ENCODE assay signal across 11 cellular contexts in genomic region chr16:2768403-2769089, GRCh38. TPM values are rescaled to one million over a fixed set of nuclear protein-coding genes. Genes with fewer than 3 reads are reported as not detected.
DNase-seq lines count a peak whose midpoint lies in the region; ATAC-seq and TF ChIP-seq lines count a peak whose summit lies in the region.
"Had no signal": no experiment of that assay in that cellular context is flagged by ENCODE, and none has a peak within 500 bp of the region (broad histone marks: within the 10 kb centered on the region; RNA-seq: fewer than 3 reads in every experiment).

No MANE protein-coding gene starts in this region.

- H3K4me3 Mint-ChIP-seq in natural killer cell (peak overlapping the region; percentile 42), glutamatergic neuron (ENCODE audit: unreplicated experiment) (no peak overlapping the region)
- H3K4me3 Mint-ChIP-seq in natural killer cell treated with Interleukin-12 subunit alpha and Interleukin-12 subunit beta and Interleukin-15 and Interleukin-18, amount 100 ng/mL, for 72 hours, result no peak overlapping the region

- H3K27ac Mint-ChIP-seq in natural killer cell, result peak overlapping the region; percentile 73 to 84
- no peak overlapping the region for H3K27ac Mint-ChIP-seq in natural killer cell treated with Interleukin-12 subunit alpha and Interleukin-12 subunit beta and Interleukin-15 and Interleukin-18, amount 100 ng/mL, for 72 hours
- H3K27ac Mint-ChIP-seq in glutamatergic neuron (ENCODE audit: unreplicated experiment), result no peak overlapping the region

- peak overlapping the region; percentile 56 for H3K27ac ChIP-seq in vagina

- H3K9me3 Mint-ChIP-seq in natural killer cell, result no peaks in the 10 kb centered on the region
- no peaks in the 10 kb centered on the region for H3K9me3 Mint-ChIP-seq in natural killer cell treated with Interleukin-12 subunit alpha and Interleukin-12 subunit beta and Interleukin-15 and Interleukin-18, amount 100 ng/mL, for 72 hours
- peaks cover 26% of the 10 kb centered on the region for H3K9me3 Mint-ChIP-seq in glutamatergic neuron (ENCODE audit: unreplicated experiment)

- no peaks in the 10 kb centered on the region for H3K27me3 Mint-ChIP-seq in natural killer cell (ENCODE audit: low read depth in 2 of 2)
- no peaks in the 10 kb centered on the region for H3K27me3 Mint-ChIP-seq in natural killer cell treated with Interleukin-12 subunit alpha and Interleukin-12 subunit beta and Interleukin-15 and Interleukin-18, amount 100 ng/mL, for 72 hours
- peaks cover 37% of the 10 kb centered on the region for H3K27me3 Mint-ChIP-seq in glutamatergic neuron (ENCODE audit: unreplicated experiment)

- no peak overlapping the region for H3K4me3 ChIP-seq in vagina

- peaks cover 7 to 85% of the 10 kb centered on the region in 2 donors for H3K36me3 ChIP-seq in vagina

- ATAC-seq in natural killer cell (no peak), HG02610 (IDR thresholded peaks at IDR 0.05; ENCODE audit: unreplicated experiment) (no peak)
- ATAC-seq in natural killer cell treated with Interleukin-12 subunit alpha and Interleukin-12 subunit beta and Interleukin-15 and Interleukin-18, amount 100 ng/mL, for 72 hours, result no peak

- no peak for TF ChIP-seq POLR2A in vagina (IDR thresholded peaks at IDR 0.05)

- H3K9me3 ChIP-seq in vagina, result no peaks in the 10 kb centered on the region

- no peaks in the 10 kb centered on the region for H3K27me3 ChIP-seq in vagina

- DNase-seq in natural killer cell (no peak), glutamatergic neuron (peak; percentile 51), vagina (ENCODE audit: extremely low spot score in 2 of 2) (no peak), NOMO-1 treated with DMSO at 0.1 percent for 48 hours (lab: John Stamatoyannopoulos, UW; ENCODE audit: unreplicated experiment) (no peak)
- DNase-seq in natural killer cell treated with Interleukin-12 subunit alpha and Interleukin-12 subunit beta and Interleukin-15 and Interleukin-18, amount 100 ng/mL, for 72 hours (ENCODE audit: low spot score), result no peak
- DNase-seq: activated CD4-positive, alpha-beta T cell treated with anti-CD3 and anti-CD28 coated beads, Interleukin-2, amount 50 U/mL, for 1 hour; effector memory CD4-positive, alpha-beta T cell had no signal

- intact Hi-C loops in natural killer cell (cut with micrococcal nuclease), result no loop called here
- intact Hi-C loops in vagina (cut with DNase I), result no loop called here

- H3K4me1 Mint-ChIP-seq in natural killer cell, result peaks cover 25 to 36% of the 10 kb centered on the region in 2 donors
- H3K4me1 Mint-ChIP-seq in natural killer cell treated with Interleukin-12 subunit alpha and Interleukin-12 subunit beta and Interleukin-15 and Interleukin-18, amount 100 ng/mL, for 72 hours (ENCODE audit: low read depth in 2 of 2), result peaks cover 30 to 52% of the 10 kb centered on the region in 2 donors
- peaks cover 5% of the 10 kb centered on the region for H3K4me1 Mint-ChIP-seq in glutamatergic neuron (ENCODE audit: low read depth, unreplicated experiment)

- peaks cover 54% of the 10 kb centered on the region for H3K4me1 ChIP-seq in vagina

- no peak for TF ChIP-seq CTCF in natural killer cell (IDR thresholded peaks at IDR 0.05)
- TF ChIP-seq CTCF in glutamatergic neuron (IDR thresholded peaks at IDR 0.05; ENCODE audit: partially characterized antibody, unreplicated experiment), result no peak
- no peak for TF ChIP-seq CTCF in vagina (IDR thresholded peaks at IDR 0.05)

- H3K36me3 Mint-ChIP-seq in natural killer cell (peaks cover 13% of the 10 kb centered on the region), glutamatergic neuron (ENCODE audit: unreplicated experiment) (peaks cover 32% of the 10 kb centered on the region)
- H3K36me3 Mint-ChIP-seq in natural killer cell treated with Interleukin-12 subunit alpha and Interleukin-12 subunit beta and Interleukin-15 and Interleukin-18, amount 100 ng/mL, for 72 hours, result peaks cover 31% of the 10 kb centered on the region

RNA-seq across cellular contexts. Expression of gene ELOB, which starts 8.5 kb away (rescaled TPM):
- total RNA-seq in natural killer cell, result 100 to 1,000 TPM; 146 to 207 (median 161) TPM
- total RNA-seq in natural killer cell treated with Interleukin-12 subunit alpha and Interleukin-12 subunit beta and Interleukin-15 and Interleukin-18, amount 100 ng/mL, for 72 hours, result 100 to 1,000 TPM; 196 to 201 TPM
- 183 TPM for total RNA-seq in glutamatergic neuron (ENCODE audit: unreplicated experiment)
- total RNA-seq in vagina, result 530 TPM

RNA-seq across cellular contexts. Expression of gene SRRM2, which starts 16.1 kb away (rescaled TPM):
- total RNA-seq in natural killer cell, result 1,000 to 10,000 TPM; 1,131 to 1,162 (median 1,149) TPM
- total RNA-seq in natural killer cell treated with Interleukin-12 subunit alpha and Interleukin-12 subunit beta and Interleukin-15 and Interleukin-18, amount 100 ng/mL, for 72 hours, result 1,000 to 10,000 TPM in 1 of 2 donors, 100 to 1,000 TPM in 1; 569 to 1,109 TPM
- 699 TPM for total RNA-seq in glutamatergic neuron (ENCODE audit: unreplicated experiment)
- total RNA-seq in vagina, result 534 TPM

RNA-seq across cellular contexts. Expression of gene PRSS33, which starts 18.8 kb away (rescaled TPM):
- total RNA-seq in natural killer cell (under 1 TPM; 0.20 to 0.63 (median 0.54) TPM), glutamatergic neuron (ENCODE audit: unreplicated experiment) (0.39 TPM), vagina (not detected)
- total RNA-seq in natural killer cell treated with Interleukin-12 subunit alpha and Interleukin-12 subunit beta and Interleukin-15 and Interleukin-18, amount 100 ng/mL, for 72 hours, result not detected
- total RNA-seq: Daoy, HT1080, skeletal muscle tissue had no signal

RNA-seq across cellular contexts. Expression of gene PRSS41, which starts 29.7 kb away (rescaled TPM):
- total RNA-seq in natural killer cell (under 1 TPM in 1 of 3 donors, not detected in 2; 0.33 TPM), glutamatergic neuron (ENCODE audit: unreplicated experiment) (not detected), vagina (not detected)
- not detected for total RNA-seq in natural killer cell treated with Interleukin-12 subunit alpha and Interleukin-12 subunit beta and Interleukin-15 and Interleukin-18, amount 100 ng/mL, for 72 hours
- total RNA-seq: Daoy, HT1080, skeletal muscle tissue had no signal

RNA-seq across cellular contexts. Expression of gene PRSS21, which starts 48.5 kb away (rescaled TPM):
- total RNA-seq in natural killer cell (1 to 10 TPM in 1 of 3 donors, under 1 TPM in 1, not detected in 1; 0.64 to 6.6 TPM), glutamatergic neuron (ENCODE audit: unreplicated experiment) (not detected), vagina (not detected)
- total RNA-seq in natural killer cell treated with Interleukin-12 subunit alpha and Interleukin-12 subunit beta and Interleukin-15 and Interleukin-18, amount 100 ng/mL, for 72 hours, result 10 to 100 TPM in 1 of 2 donors, under 1 TPM in 1; 0.53 to 21.5 TPM
- total RNA-seq: Daoy, HT1080, skeletal muscle tissue had no signal

Comparison
In these comparisons a context has a peak if more than half of its experiments do, and no peak if none do; other contexts are left out.
1. H3K27ac Mint-ChIP-seq: peak in natural killer cell (2 of 2); none in natural killer cell treated with Interleukin-12 subunit alpha and Interleukin-12 subunit beta and Interleukin-15 and Interleukin-18, amount 100 ng/mL, for 72 hours (0 of 2) and glutamatergic neuron (single experiment).